ENCODE assay signal across 23 cellular contexts in the genomic region with DNA sequence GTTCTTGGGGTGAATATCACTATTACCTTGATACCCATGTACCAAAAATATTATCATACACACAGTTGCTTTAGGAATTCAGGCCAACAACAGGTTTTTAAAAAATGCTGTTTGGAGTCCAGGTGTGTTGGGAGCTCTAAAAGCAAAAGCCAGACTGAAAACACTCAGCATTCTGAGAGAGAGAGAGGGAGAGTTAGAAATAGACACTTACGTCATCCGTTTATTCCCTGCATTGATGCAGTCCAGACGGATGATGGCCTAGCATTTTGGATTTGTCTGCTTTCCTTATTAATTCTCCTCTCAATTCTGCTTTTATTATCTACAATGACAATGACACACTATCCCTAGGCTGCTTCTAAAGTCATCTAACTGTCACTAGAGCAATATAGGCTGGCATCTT.
DNase-seq lines count a peak whose midpoint lies in the region; ATAC-seq, FAIRE-seq and TF ChIP-seq lines count a peak whose summit lies in the region.
"Had no signal": no experiment of that assay in that cellular context is flagged by ENCODE, and none has a peak within 500 bp of the region (broad histone marks: within the 10 kb centered on the region; RNA-seq: fewer than 3 reads in every experiment).

No MANE protein-coding gene starts in this region.

- no peak for FAIRE-seq in kidney (lab: Jason Lieb, UNC)
- FAIRE-seq: GM12878, small intestine had no signal

- intact Hi-C loops in kidney (cut with DNase I) = no loop called here

- TF ChIP-seq CTCF in brain microvascular endothelial cell (IDR thresholded peaks at IDR 0.05; ENCODE audit: low read depth, low read length, missing control alignments) = no peak
- no peak for TF ChIP-seq CTCF in kidney (IDR thresholded peaks at IDR 0.05; ENCODE audit: borderline replicate concordance, extremely low read depth, insufficient read depth)
- no peak for TF ChIP-seq CTCF in BE2C (IDR thresholded peaks at IDR 0.05; ENCODE audit: low read depth, low read length)

- no peaks in the 10 kb centered on the region for H3K36me3 ChIP-seq in brain microvascular endothelial cell (replicated peaks)
- no peaks in the 10 kb centered on the region for H3K36me3 ChIP-seq in kidney (ENCODE audit: control insufficient read depth in 1 of 2, insufficient read depth in 2 of 2, low read length in 2 of 2)
- H3K36me3 ChIP-seq in BE2C = no peaks in the 10 kb centered on the region
- H3K36me3 ChIP-seq: cardiac muscle cell, gastroesophageal sphincter, prostate gland, transverse colon had no signal

- ATAC-seq in GM18867 (IDR thresholded peaks at IDR 0.05; ENCODE audit: unreplicated experiment) = no peak
- ATAC-seq: activated CD8-positive, alpha-beta T cell treated with anti-CD3 and anti-CD28 coated beads, Interleukin-2, amount 10 ng/mL, durations not matched to agents 7 days and 5 days; gastroesophageal sphincter; GM12878; stimulated activated naive B cell treated with anti-CD40 and anti-IgM and Interleukin-4, amounts not matched to agents 10 μg/mL and 1 μg/mL and 100 μg/mL, for 72 hours had no signal

- peak overlapping the region in 1 of 2 donors; percentile 13 for H3K9ac ChIP-seq in kidney (ENCODE audit: low read length in 2 of 2)

- H3K9me3 ChIP-seq in kidney (ENCODE audit: control insufficient read depth in 1 of 2, low read length in 2 of 2) (no peaks in the 10 kb centered on the region), BE2C (no peaks in the 10 kb centered on the region)
- H3K9me3 ChIP-seq: gastroesophageal sphincter, prostate gland, transverse colon had no signal

- H3K27me3 ChIP-seq in brain microvascular endothelial cell (replicated peaks) = no peaks in the 10 kb centered on the region
- H3K27me3 ChIP-seq in BE2C = no peaks in the 10 kb centered on the region
- H3K27me3 ChIP-seq: cardiac muscle cell, gastroesophageal sphincter, transverse colon had no signal

- in situ Hi-C loops in brain microvascular endothelial cell (cut with HindIII; ENCODE audit: low pct_ligation_motif_present, low sequenced_read_pairs) = no loop called here

- DNase-seq in HCEC 1CT (peak; percentile 65), brain microvascular endothelial cell (no peak), kidney (no peak), renal cortical epithelial cell (ENCODE audit: low read depth) (peak; percentile 48), BE2C (no peak), cerebellar nuclear complex (lab: John Stamatoyannopoulos, UW) (no peak), NCI-H1105 treated with DMSO at 0.1 percent for 48 hours (lab: John Stamatoyannopoulos, UW) (no peak)
- DNase-seq: activated CD4-positive, CD25-positive, alpha-beta regulatory T cell; activated CD8-positive, alpha-beta T cell treated with anti-CD3 and anti-CD28 coated beads, Interleukin-2, amount 10 ng/mL, durations not matched to agents 7 days and 5 days; activated T-cell treated with anti-CD3 and anti-CD28 coated beads, Interleukin-2, amount 50 U/mL, for 1 hour; amniotic stem cell; CD8-positive, alpha-beta memory T cell; HFFc6; NCI-H526 treated with DMSO at 0.1 percent for 48 hours; small intestine; stimulated activated naive B cell treated with anti-CD40 and anti-IgM and Interleukin-4, amounts not matched to agents 10 μg/mL and 1 μg/mL and 100 μg/mL, for 72 hours; transverse colon had no signal

- H3K27ac ChIP-seq in brain microvascular endothelial cell (peak overlapping the region; percentile 97), kidney (ENCODE audit: low read depth in 2 of 2, low read length in 2 of 2) (peak overlapping the region; percentile 44 to 65)
- H3K27ac ChIP-seq: cardiac muscle cell, gastroesophageal sphincter, prostate gland, RWPE1, transverse colon had no signal

- H3K4me1 ChIP-seq in kidney (ENCODE audit: control insufficient read depth in 1 of 2, insufficient read depth in 1 of 2, low read depth in 1 of 2, low read length in 2 of 2) = peaks cover 7 to 28% of the 10 kb centered on the region in 2 donors
- no peaks in the 10 kb centered on the region for H3K4me1 ChIP-seq in BE2C
- H3K4me1 ChIP-seq: gastroesophageal sphincter, prostate gland had no signal

- H3K4me3 ChIP-seq in brain microvascular endothelial cell (ENCODE audit: low read depth, low read length) (no peak overlapping the region), kidney (ENCODE audit: low read length in 2 of 2) (no peak overlapping the region), BE2C (ENCODE audit: low read depth, low read length) (no peak overlapping the region)
- H3K4me3 ChIP-seq: cardiac muscle cell, gastroesophageal sphincter, GM12878, prostate gland, transverse colon had no signal

Comparison
In these comparisons a context has a peak if more than half of its experiments do, and no peak if none do; other contexts are left out.
1. DNase-seq: peak in HCEC 1CT (single experiment) and renal cortical epithelial cell (single experiment); none in brain microvascular endothelial cell (single experiment), kidney (single experiment), BE2C (single experiment), cerebellar nuclear complex (0 of 2) and NCI-H1105 treated with DMSO at 0.1 percent for 48 hours (single experiment).